32 cellular contexts compared by ENCODE assay signal in the genomic region with DNA sequence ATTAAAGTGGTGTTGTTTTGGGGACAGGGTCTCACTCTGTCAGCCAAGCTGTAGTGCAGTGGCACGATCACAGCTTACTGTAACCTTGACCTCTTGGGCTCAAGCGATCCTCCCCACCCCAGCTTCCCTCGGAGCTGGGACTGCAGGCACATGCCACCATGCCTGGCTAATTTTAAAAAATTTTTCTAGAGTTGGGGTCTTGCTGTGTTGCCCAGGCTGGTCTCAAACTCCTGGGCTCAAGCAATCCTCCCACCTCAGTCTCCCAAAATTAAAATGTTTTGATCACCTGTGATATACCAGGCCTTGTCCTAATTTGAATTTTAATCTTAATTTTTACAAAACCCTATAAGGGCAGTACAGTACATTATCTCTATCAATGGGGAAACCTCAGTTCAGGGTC. TPM values are rescaled to one million over a fixed set of nuclear protein-coding genes. Genes with fewer than 3 reads are reported as not detected.
"Had no signal": no experiment of that assay in that cellular context is flagged by ENCODE, and none has a peak within 500 bp of the region (broad histone marks: within the 10 kb centered on the region; RNA-seq: fewer than 3 reads in every experiment).

No MANE protein-coding gene starts in this region.

- H3K4me1 Mint-ChIP-seq: nephron, neural progenitor cell had no signal

- H3K9me3 Mint-ChIP-seq: naive thymus-derived CD4-positive, alpha-beta T cell; natural killer cell; nephron; neural progenitor cell; stimulated activated naive B cell treated with anti-CD40 and anti-IgM and Interleukin-4, amounts not matched to agents 10 μg/mL and 1 μg/mL and 100 μg/mL, for 72 hours; stimulated activated naive CD8-positive, alpha-beta T cell treated with anti-CD3 and anti-CD28 coated beads, Interleukin-15, Interleukin-2, amounts not matched to agents 100 ng/mL and 50 ng/mL, for 24 hours had no signal

- DNase-seq: natural killer cell; occipital lobe; ovary; posterior cingulate gyrus; psoas muscle; right cardiac atrium; spleen; stimulated activated CD4-positive, alpha-beta T cell treated with anti-CD3 and anti-CD28 coated beads, Interleukin-12 subunit alpha, Interleukin-12 subunit beta, amount 100 ng/mL, for 4 hours; stimulated activated CD4-positive, alpha-beta T cell treated with anti-CD3 and anti-CD28 coated beads, Interleukin-1b, Interleukin-23, amount 100 ng/mL, for 48 hours; stimulated activated CD4-positive, alpha-beta T cell treated with anti-CD3 and anti-CD28 coated beads, Interleukin-4, amount 100 ng/mL, for 1 hour; stimulated activated CD4-positive, alpha-beta T cell treated with anti-CD3 and anti-CD28 coated beads, Interleukin-4, amount 100 ng/mL, for 4 hours; stimulated activated CD8-positive, alpha-beta memory T cell treated with anti-CD3 and anti-CD28 coated beads, Interleukin-4, amount 100 ng/mL, for 48 hours; stimulated activated naive B cell treated with anti-CD40 and anti-IgM and Interleukin-4, amounts not matched to agents 10 μg/mL and 1 μg/mL and 100 μg/mL, for 72 hours; stimulated activated naive CD4-positive, alpha-beta T cell treated with Interleukin-2 at 50 U/mL for 16 hours; stomach; substantia nigra; testis; thyroid gland; trophoblast cell; upper lobe of left lung had no signal

- H3K9ac ChIP-seq: neural progenitor cell, parathyroid adenoma had no signal

- H3K36me3 ChIP-seq: neural progenitor cell, ovary, suprapubic skin, upper lobe of left lung, vagina had no signal

- H3K4me3 ChIP-seq: neural progenitor cell, ovary, psoas muscle, skin epidermis, smooth muscle cell, spleen, stomach, suprapubic skin, testis, thyroid gland, tibial nerve, upper lobe of left lung, vagina had no signal

- H3K4me1 ChIP-seq: neural progenitor cell, parathyroid adenoma, psoas muscle, testis, thyroid gland, vagina had no signal

- H3K27me3 ChIP-seq: neural progenitor cell, ovary, spleen, stomach, suprapubic skin, testis, thyroid gland, tibial nerve, upper lobe of left lung, vagina had no signal

- H3K27ac ChIP-seq: neural progenitor cell, ovary, parathyroid adenoma, psoas muscle, skin epidermis, spleen, stomach, suprapubic skin, testis, thyroid gland, tibial nerve, upper lobe of left lung, vagina had no signal

- ATAC-seq: naive thymus-derived CD4-positive, alpha-beta T cell; natural killer cell; psoas muscle; stimulated activated naive B cell treated with anti-CD40 and anti-IgM and Interleukin-4, amounts not matched to agents 10 μg/mL and 1 μg/mL and 100 μg/mL, for 72 hours had no signal

- H3K4me3 Mint-ChIP-seq: naive thymus-derived CD4-positive, alpha-beta T cell; natural killer cell; nephron; neural progenitor cell; stimulated activated naive B cell treated with anti-CD40 and anti-IgM and Interleukin-4, amounts not matched to agents 10 μg/mL and 1 μg/mL and 100 μg/mL, for 72 hours; stimulated activated naive CD8-positive, alpha-beta T cell treated with anti-CD3 and anti-CD28 coated beads, Interleukin-15, Interleukin-2, amounts not matched to agents 100 ng/mL and 50 ng/mL, for 24 hours had no signal

- H3K27me3 Mint-ChIP-seq: naive thymus-derived CD4-positive, alpha-beta T cell; progenitor cell of endocrine pancreas; stimulated activated naive B cell treated with anti-CD40 and anti-IgM and Interleukin-4, amounts not matched to agents 10 μg/mL and 1 μg/mL and 100 μg/mL, for 72 hours; stimulated activated naive CD8-positive, alpha-beta T cell treated with anti-CD3 and anti-CD28 coated beads, Interleukin-15, Interleukin-2, amounts not matched to agents 100 ng/mL and 50 ng/mL, for 24 hours had no signal

- H3K9me3 ChIP-seq: ovary, psoas muscle, spleen, stomach, suprapubic skin, testis, thyroid gland, tibial nerve, upper lobe of left lung, vagina had no signal

- H3K27ac Mint-ChIP-seq: nephron; neural progenitor cell; progenitor cell of endocrine pancreas; stimulated activated naive B cell treated with anti-CD40 and anti-IgM and Interleukin-4, amounts not matched to agents 10 μg/mL and 1 μg/mL and 100 μg/mL, for 72 hours had no signal

RNA-seq across cellular contexts. Expression of a gene that starts 46.4 kb away (rescaled TPM):
- total RNA-seq: renal cortical epithelial cell, smooth muscle cell had no signal
